Comparison of ENCODE assay signal across 11 cellular contexts in genomic region chr17:5045496-5045895, GRCh38. TPM values are rescaled to one million over a fixed set of nuclear protein-coding genes. Genes with fewer than 3 reads are reported as not detected.
"Had no signal": no experiment of that assay in that cellular context is flagged by ENCODE, and none has a peak within 500 bp of the region (broad histone marks: within the 10 kb centered on the region; RNA-seq: fewer than 3 reads in every experiment).

No MANE protein-coding gene starts in this region.

- H3K4me3 ChIP-seq: tibial artery had no signal

- H3K36me3 ChIP-seq: tibial artery had no signal

- DNase-seq: activated T-cell treated with anti-CD3 and anti-CD28 coated beads, Interleukin-2, amount 50 U/mL, for 48 hours; caudate nucleus; hippocampal formation; right cardiac atrium; SK-N-SH; T-helper 2 cell; tibial artery had no signal

- H3K27ac Mint-ChIP-seq: dendritic cell treated with granulocyte-macrophage colony-stimulating factor and Interleukin-4, amounts not matched to agents 40 ng/mL and 50 ng/mL, for 4 days; progenitor cell of endocrine pancreas had no signal

- H3K9ac ChIP-seq: SK-N-SH had no signal

- H3K9me3 ChIP-seq: SK-N-SH, tibial artery had no signal

- H3K4me3 Mint-ChIP-seq: dendritic cell treated with granulocyte-macrophage colony-stimulating factor and Interleukin-4, amounts not matched to agents 40 ng/mL and 50 ng/mL, for 4 days; stimulated activated memory B cell treated with anti-CD40 and anti-IgM and Interleukin-4, amounts not matched to agents 10 μg/mL and 1 μg/mL and 100 μg/mL, for 72 hours had no signal

- H3K4me1 ChIP-seq: tibial artery had no signal

- H3K27ac ChIP-seq: tibial artery had no signal

- H3K27me3 Mint-ChIP-seq: stimulated activated memory B cell treated with anti-CD40 and anti-IgM and Interleukin-4, amounts not matched to agents 10 μg/mL and 1 μg/mL and 100 μg/mL, for 72 hours had no signal

- H3K9me3 Mint-ChIP-seq: dendritic cell treated with granulocyte-macrophage colony-stimulating factor and Interleukin-4, amounts not matched to agents 40 ng/mL and 50 ng/mL, for 4 days; stimulated activated memory B cell treated with anti-CD40 and anti-IgM and Interleukin-4, amounts not matched to agents 10 μg/mL and 1 μg/mL and 100 μg/mL, for 72 hours had no signal

- H3K36me3 Mint-ChIP-seq: stimulated activated memory B cell treated with anti-CD40 and anti-IgM and Interleukin-4, amounts not matched to agents 10 μg/mL and 1 μg/mL and 100 μg/mL, for 72 hours had no signal

- H3K27me3 ChIP-seq: tibial artery had no signal

RNA-seq across cellular contexts. Expression of gene SLC52A1, which starts 10.3 kb away (rescaled TPM):
- total RNA-seq: glomerular endothelial cell, progenitor cell of endocrine pancreas, right cardiac atrium had no signal
